In the genomic region with DNA sequence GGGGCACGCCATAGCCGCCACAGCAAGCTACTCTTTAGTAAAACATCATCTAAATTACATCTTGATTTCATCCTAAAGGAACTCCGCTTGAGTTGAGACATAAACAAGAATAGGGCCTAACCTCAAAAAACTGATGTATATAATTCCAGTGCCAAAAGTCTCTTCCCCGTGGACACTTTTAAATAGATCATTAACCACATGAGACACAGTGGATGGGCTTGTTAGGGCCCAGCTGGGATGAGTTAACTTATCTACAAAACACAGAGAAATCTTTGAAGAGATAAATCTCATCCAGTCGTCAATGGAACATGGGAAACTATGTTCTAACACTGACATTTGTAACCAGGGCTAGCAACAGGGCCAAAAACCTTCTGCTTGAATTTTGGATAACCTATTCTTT, we compare ENCODE assay signal across 19 cellular contexts. TPM values are rescaled to one million over a fixed set of nuclear protein-coding genes. Genes with fewer than 3 reads are reported as not detected.
A peak's percentile ranks its signal among the peaks of the same experiment; 100 is the strongest.
DNase-seq lines count a peak whose midpoint lies in the region; ATAC-seq and TF ChIP-seq lines count a peak whose summit lies in the region.
"Had no signal": no experiment of that assay in that cellular context is flagged by ENCODE, and none has a peak within 500 bp of the region (broad histone marks: within the 10 kb centered on the region; RNA-seq: fewer than 3 reads in every experiment).

No MANE protein-coding gene starts in this region.

- H4K91ac ChIP-seq in trophoblast cell (ENCODE audit: low read depth, low read length): no peak overlapping the region

- peak overlapping the region; percentile 99 for H3K27ac Mint-ChIP-seq in MCF 10A (ENCODE audit: low read depth, unreplicated experiment)
- H3K27ac Mint-ChIP-seq: naive B cell had no signal

- no peak overlapping the region for H3K4me3 Mint-ChIP-seq in MCF 10A (ENCODE audit: unreplicated experiment)
- H3K4me3 Mint-ChIP-seq: naive B cell had no signal

- H3K4ac ChIP-seq in trophoblast cell (ENCODE audit: low read depth, low read length): no peak overlapping the region

- in situ Hi-C loops in brain microvascular endothelial cell (cut with HindIII; ENCODE audit: low pct_ligation_motif_present, low sequenced_read_pairs): no loop called here

- H4K12ac ChIP-seq in trophoblast cell (ENCODE audit: low read depth, low read length): no peak overlapping the region

- H3K27me3 Mint-ChIP-seq in MCF 10A (ENCODE audit: insufficient read depth, unreplicated experiment): no peaks in the 10 kb centered on the region

- H3K23ac ChIP-seq in trophoblast cell (ENCODE audit: low read length): no peak overlapping the region

- H3K36me3 ChIP-seq in breast epithelium: no peaks in the 10 kb centered on the region
- H3K36me3 ChIP-seq in brain microvascular endothelial cell (replicated peaks): no peaks in the 10 kb centered on the region
- H3K36me3 ChIP-seq in trophoblast cell (ENCODE audit: control insufficient read depth in 1 of 2, insufficient read depth in 2 of 2, low read length in 2 of 2): no peaks in the 10 kb centered on the region
- H3K36me3 ChIP-seq: lower lobe of right lung, Peyer's patch had no signal

- TF ChIP-seq POLR2A in breast epithelium (IDR thresholded peaks at IDR 0.05): no peak

- no peak overlapping the region for H2BK120ac ChIP-seq in trophoblast cell (ENCODE audit: insufficient read depth, low read length, poor library complexity)

- no peak overlapping the region for H3K14ac ChIP-seq in trophoblast cell (ENCODE audit: low read length)

- H3K27ac ChIP-seq in breast epithelium (peak overlapping the region in 1 of 2 donors; percentile 2), brain microvascular endothelial cell (peak overlapping the region; percentile 95), trophoblast cell (ENCODE audit: low read depth, low read length) (no peak overlapping the region)
- H3K27ac ChIP-seq: lower lobe of right lung, Peyer's patch had no signal

- H3K4me2 ChIP-seq in trophoblast cell (ENCODE audit: low read length): no peak overlapping the region

- H3K36me3 Mint-ChIP-seq in MCF 10A (ENCODE audit: insufficient read depth, unreplicated experiment): no peaks in the 10 kb centered on the region
- H3K36me3 Mint-ChIP-seq: naive B cell had no signal

- POLR2A ChIA-PET in MCF 10A (lab: Yijun Ruan, JAX): interaction anchor here (0.6 to 2.2 kb wide), 2 partner anchors 9 to 355 kb away, joined by 3 to 8 read pairs; no protein-coding TSS in a partner anchor

- H3K18ac ChIP-seq in trophoblast cell (ENCODE audit: low read length): no peak overlapping the region

- no peak overlapping the region for H3K9ac ChIP-seq in trophoblast cell (ENCODE audit: low read length)

- no peaks in the 10 kb centered on the region for H3K4me1 ChIP-seq in breast epithelium
- no peaks in the 10 kb centered on the region for H3K4me1 ChIP-seq in trophoblast cell (ENCODE audit: control insufficient read depth in 1 of 2, insufficient read depth in 2 of 2, low read length in 2 of 2)
- H3K4me1 ChIP-seq: lower lobe of right lung, Peyer's patch had no signal

- TF ChIP-seq CTCF in MCF 10A (IDR thresholded peaks at IDR 0.05; ENCODE audit: unreplicated experiment) (no peak), breast epithelium (IDR thresholded peaks at IDR 0.05) (no peak), brain microvascular endothelial cell (IDR thresholded peaks at IDR 0.05; ENCODE audit: low read depth, low read length, missing control alignments) (no peak)

- H3K4me1 Mint-ChIP-seq in MCF 10A (ENCODE audit: insufficient read depth, unreplicated experiment): peaks cover 23% of the 10 kb centered on the region

- no peaks in the 10 kb centered on the region for H3K79me2 ChIP-seq in trophoblast cell (ENCODE audit: control insufficient read depth, insufficient read depth, low read length, poor library complexity)

- DNase-seq in MCF 10A (ENCODE audit: unreplicated experiment) (no peak), breast epithelium (ENCODE audit: low spot score in 2 of 2) (no peak), brain microvascular endothelial cell (no peak), left kidney (ENCODE audit: low read depth, low spot score) (peak; percentile 56), trophoblast cell (no peak), GM19238 (ENCODE audit: insufficient read length, low spot score) (no peak), anterior cingulate cortex (lab: John Stamatoyannopoulos, UW) (no peak)
- DNase-seq: 8988T; activated CD4-positive, alpha-beta T cell treated with anti-CD3 and anti-CD28 coated beads for 4 hours; activated gamma-delta T cell; GOT3; lower lobe of right lung; naive B cell; NCI-H1436; Peyer's patch; stimulated activated CD4-positive, alpha-beta T cell treated with anti-CD3 and anti-CD28 coated beads, Interleukin-4, amount 100 ng/mL, for 1 hour had no signal

- H3K9me3 Mint-ChIP-seq in MCF 10A (ENCODE audit: unreplicated experiment): no peaks in the 10 kb centered on the region

- H3K9me3 ChIP-seq in breast epithelium: no peaks in the 10 kb centered on the region
- H3K9me3 ChIP-seq in trophoblast cell (ENCODE audit: insufficient read depth, low read depth, low read length): peaks cover 2% of the 10 kb centered on the region
- H3K9me3 ChIP-seq: lower lobe of right lung, Peyer's patch had no signal

- no peak for ATAC-seq in GM19452 (IDR thresholded peaks at IDR 0.05; ENCODE audit: unreplicated experiment)
- ATAC-seq: HepG2, lower lobe of right lung had no signal

- CTCF ChIA-PET in MCF 10A (lab: Yijun Ruan, JAX): interaction anchor here (0.8 kb wide), 1 partner anchor 10 kb away, joined by 3 read pairs; no protein-coding TSS in a partner anchor

- WGBS in trophoblast cell (ENCODE audit: extremely low coverage, insufficient coverage, insufficient read length): no CpG with 5 or more reads among the region's 5 CpGs

- no peak overlapping the region for H2AFZ ChIP-seq in trophoblast cell (ENCODE audit: insufficient read depth, low read length, poor library complexity)

- no peak overlapping the region for H2AK5ac ChIP-seq in trophoblast cell (ENCODE audit: low read length)

- H3K27me3 ChIP-seq in breast epithelium (no peaks in the 10 kb centered on the region), brain microvascular endothelial cell (replicated peaks) (no peaks in the 10 kb centered on the region), trophoblast cell (ENCODE audit: insufficient read depth, low read length) (no peaks in the 10 kb centered on the region)
- H3K27me3 ChIP-seq: Peyer's patch had no signal

- H3K4me3 ChIP-seq in breast epithelium (no peak overlapping the region), brain microvascular endothelial cell (ENCODE audit: low read depth, low read length) (no peak overlapping the region), trophoblast cell (ENCODE audit: low read depth, low read length) (no peak overlapping the region)
- H3K4me3 ChIP-seq: lower lobe of right lung, Peyer's patch had no signal

- no peak overlapping the region for H2BK12ac ChIP-seq in trophoblast cell (ENCODE audit: low read length)

- BruUV-seq in MCF 10A (replicated peaks; lab: Mats Ljungman, UMichigan): no TSS peak

- no peak overlapping the region for H4K8ac ChIP-seq in trophoblast cell (ENCODE audit: low read depth, low read length)

- no peaks in the 10 kb centered on the region for H3K79me1 ChIP-seq in trophoblast cell (ENCODE audit: low read length)

- intact Hi-C loops in MCF 10A (cut with micrococcal nuclease) (no loop called here), breast epithelium (cut with DNase I; ENCODE audit: low total_unique reads) (no loop called here)

- no peak overlapping the region for H2BK5ac ChIP-seq in trophoblast cell (ENCODE audit: low read depth, low read length, poor library complexity)

RNA-seq across cellular contexts. Expression of gene MLPH, which starts 20.8 kb away (rescaled TPM):
- 27.1 and 28.5 TPM in 2 replicates for total RNA-seq in MCF 10A (2022)
- total RNA-seq in breast epithelium: 100 to 1,000 TPM in 2 of 3 donors, 10 to 100 TPM in 1; 15.5 to 242 (median 223) TPM
- 3.8 and 4.1 TPM in 2 replicates for polyA plus RNA-seq in trophoblast cell (2013)
- total RNA-seq: HepG2, skeletal muscle tissue had no signal

RNA-seq across cellular contexts. Expression of gene COL6A3, which starts 52.3 kb away (rescaled TPM):
- total RNA-seq in MCF 10A (2022) (0.19 and 0.61 TPM in 2 replicates), breast epithelium (100 to 1,000 TPM; 116 to 907 (median 320) TPM)
- 81.7 and 90.1 TPM in 2 replicates for polyA plus RNA-seq in trophoblast cell (2013)
- total RNA-seq: HepG2 had no signal

Comparison
In these comparisons a context has a peak if more than half of its experiments do, and no peak if none do; other contexts are left out.
1. RNA of gene COL6A3, which starts 52.3 kb away (total RNA-seq): 116 to 907 TPM in breast epithelium; 0.19 to 0.61 TPM in MCF 10A; every median in the first group is over 10 times any median in the second.